ENCODE assay signal across 27 cellular contexts in genomic region chr15:27869697-27870281, GRCh38.
"Had no signal": no experiment of that assay in that cellular context is flagged by ENCODE, and none has a peak within 500 bp of the region (broad histone marks: within the 10 kb centered on the region; RNA-seq: fewer than 3 reads in every experiment).

No MANE protein-coding gene starts in this region.

- H3K36me3 ChIP-seq: ascending aorta, brain microvascular endothelial cell, gastroesophageal sphincter, heart left ventricle, sigmoid colon, transverse colon, vagina, WERI-Rb-1 had no signal

- H3K27ac Mint-ChIP-seq: activated naive CD4-positive, alpha-beta T cell treated with anti-CD3 and anti-CD28 coated beads, Interleukin-2, amount 50 U/mL, for 72 hours; effector memory CD8-positive, alpha-beta T cell; memory B cell; stimulated activated memory B cell treated with anti-CD40 and anti-IgM and Interleukin-4, amounts not matched to agents 10 μg/mL and 1 μg/mL and 100 μg/mL, for 72 hours had no signal

- H3K27ac ChIP-seq: ascending aorta, brain microvascular endothelial cell, dorsolateral prefrontal cortex, gastroesophageal sphincter, heart left ventricle, sigmoid colon, transverse colon, vagina, WERI-Rb-1 had no signal

- H3K27me3 Mint-ChIP-seq: effector memory CD8-positive, alpha-beta T cell; memory B cell; stimulated activated memory B cell treated with anti-CD40 and anti-IgM and Interleukin-4, amounts not matched to agents 10 μg/mL and 1 μg/mL and 100 μg/mL, for 72 hours had no signal

- H3K36me3 Mint-ChIP-seq: activated naive CD4-positive, alpha-beta T cell treated with anti-CD3 and anti-CD28 coated beads, Interleukin-2, amount 50 U/mL, for 72 hours; memory B cell; stimulated activated memory B cell treated with anti-CD40 and anti-IgM and Interleukin-4, amounts not matched to agents 10 μg/mL and 1 μg/mL and 100 μg/mL, for 72 hours had no signal

- H3K9me3 Mint-ChIP-seq: nephron progenitor cell; stimulated activated memory B cell treated with anti-CD40 and anti-IgM and Interleukin-4, amounts not matched to agents 10 μg/mL and 1 μg/mL and 100 μg/mL, for 72 hours had no signal

- H3K9me3 ChIP-seq: ascending aorta, gastroesophageal sphincter, heart left ventricle, transverse colon, vagina had no signal

- ATAC-seq: activated naive CD4-positive, alpha-beta T cell treated with anti-CD3 and anti-CD28 coated beads, Interleukin-2, amount 50 U/mL, for 72 hours; effector memory CD8-positive, alpha-beta T cell; esophagus mucosa; gastroesophageal sphincter; heart left ventricle; left colon; stimulated activated memory B cell treated with anti-CD40 and anti-IgM and Interleukin-4, amounts not matched to agents 10 μg/mL and 1 μg/mL and 100 μg/mL, for 72 hours had no signal

- H3K4me1 Mint-ChIP-seq: memory B cell; nephron progenitor cell; stimulated activated memory B cell treated with anti-CD40 and anti-IgM and Interleukin-4, amounts not matched to agents 10 μg/mL and 1 μg/mL and 100 μg/mL, for 72 hours had no signal

- DNase-seq: activated CD4-positive, alpha-beta T cell treated with anti-CD3 and anti-CD28 coated beads, Interleukin-2, amount 50 U/mL, for 1 hour; activated CD4-positive, CD25-positive, alpha-beta regulatory T cell treated with anti-CD3 and anti-CD28 coated beads, Interleukin-2, amount 50 U/mL, for 72 hours; activated gamma-delta T cell treated with Interleukin-2 at 50 U/mL for 16 hours; activated T-cell treated with anti-CD3 and anti-CD28 coated beads, Interleukin-2, amount 50 U/mL, for 1 hour; brain microvascular endothelial cell; effector memory CD8-positive, alpha-beta T cell; heart left ventricle; islet precursor cell; left colon; nephron progenitor cell; occipital lobe; sigmoid colon; stimulated activated CD4-positive, alpha-beta T cell treated with anti-CD3 and anti-CD28 coated beads, Interleukin-15, amount 100 ng/mL, for 24 hours; transverse colon; WERI-Rb-1 had no signal

- FAIRE-seq: colon, endothelial cell of umbilical vein, TTC549 had no signal

- H3K4me2 ChIP-seq: smooth muscle cell had no signal

- H3K4me1 ChIP-seq: ascending aorta, gastroesophageal sphincter, heart left ventricle, sigmoid colon, transverse colon had no signal

- H3K4me3 Mint-ChIP-seq: effector memory CD8-positive, alpha-beta T cell; memory B cell; nephron progenitor cell; stimulated activated memory B cell treated with anti-CD40 and anti-IgM and Interleukin-4, amounts not matched to agents 10 μg/mL and 1 μg/mL and 100 μg/mL, for 72 hours had no signal

- H3K4me3 ChIP-seq: ascending aorta, dorsolateral prefrontal cortex, gastroesophageal sphincter, heart left ventricle, sigmoid colon, smooth muscle cell, transverse colon, vagina had no signal

- H3K27me3 ChIP-seq: ascending aorta, brain microvascular endothelial cell, dorsolateral prefrontal cortex, gastroesophageal sphincter, heart left ventricle, sigmoid colon, transverse colon, vagina had no signal
